In genomic region chr10:95755511-95756004, GRCh38 we compare ENCODE assay signal across 8 cellular contexts. TPM values are rescaled to one million over a fixed set of nuclear protein-coding genes. Genes with fewer than 3 reads are reported as not detected.
DNase-seq lines count a peak whose midpoint lies in the region; ATAC-seq and TF ChIP-seq lines count a peak whose summit lies in the region.

No MANE protein-coding gene starts in this region.

- peak overlapping the region; percentile 54; the same call in 1 of the 2 replicates for H3K27ac Mint-ChIP-seq in WTC11

- no peaks in the 10 kb centered on the region for H3K36me3 ChIP-seq in ES-I3 (ENCODE audit: insufficient read depth, low read length)
- H3K36me3 ChIP-seq in iPS-15b (ENCODE audit: control insufficient read depth, insufficient read depth, low read length) = no peaks in the 10 kb centered on the region

- CTCF ChIA-PET in WTC11 (lab: Charles Lee) = interaction anchor here (0.9 to 2.6 kb wide), 6 partner anchors 16 to 261 kb away, joined by 3 to 32 read pairs (median 4); partner anchors contain the start of gene TCTN3

- no peaks in the 10 kb centered on the region for H3K36me3 Mint-ChIP-seq in WTC11

- POLR2A ChIA-PET in WTC11 (lab: Charles Lee) = no interaction called here

- H3K27me3 Mint-ChIP-seq in WTC11 (ENCODE audit: low read depth) = peaks cover 19% of the 10 kb centered on the region

- peaks cover 21% of the 10 kb centered on the region for H3K4me1 Mint-ChIP-seq in WTC11

- H3K27me3 ChIP-seq in iPS-15b (ENCODE audit: control insufficient read depth, insufficient read depth, low read length) = no peaks in the 10 kb centered on the region

- peak overlapping the region; percentile 85 for H3K4me3 Mint-ChIP-seq in WTC11

- H3K27ac ChIP-seq in skin epidermis = peak overlapping the region; percentile 21 to 92 (median 76)

- ATAC-seq in HG02852 (IDR thresholded peaks at IDR 0.05; ENCODE audit: unreplicated experiment) (peak; percentile 52), WTC11 (peak; percentile 84)

- 0 out of 2 replicates have a peak, but pooled peaks cover 5% of the 10 kb centered on the region for H3K4me1 ChIP-seq in ES-I3 (ENCODE audit: insufficient read depth, low read length)
- peaks cover 4% of the 10 kb centered on the region for H3K4me1 ChIP-seq in iPS-15b (ENCODE audit: control insufficient read depth, insufficient read depth, low read length)

- no peak for TF ChIP-seq CTCF in WTC11 (IDR thresholded peaks at IDR 0.05)

- DNase-seq in WTC11 (ENCODE audit: low spot score) (peak; percentile 46), inferior parietal cortex (ENCODE audit: extremely low spot score) (no peak), RKO (ENCODE audit: low spot score) (no peak)
- no peak for DNase-seq in NK-92 treated with Interleukin-12 subunit alpha and Interleukin-12 subunit beta, amount 100 ng/mL, for 24 hours (lab: John Stamatoyannopoulos, UW)

- H3K9me3 Mint-ChIP-seq in WTC11 = no peaks in the 10 kb centered on the region; the same call in 1 of the 2 replicates

- peak overlapping the region; percentile 53 for H3K4me3 ChIP-seq in iPS-15b (ENCODE audit: low read depth, low read length)
- peak overlapping the region; percentile 21 to 38 (median 27) for H3K4me3 ChIP-seq in skin epidermis

- H3K9me3 ChIP-seq in ES-I3 (ENCODE audit: control insufficient read depth, insufficient read depth, low read length) (no peaks in the 10 kb centered on the region), iPS-15b (ENCODE audit: control insufficient read depth, insufficient read depth, low read length) (no peaks in the 10 kb centered on the region)

- H3K9ac ChIP-seq in ES-I3 (ENCODE audit: low read depth, low read length) (peak overlapping the region; percentile 58; the same call in 1 of the 2 replicates), iPS-15b (ENCODE audit: low read depth, low read length) (no peak overlapping the region)

TF ChIP-seq in WTC11, 78 proteins besides CTCF, POLR2A, EP300 and RAD21:
- TF ChIP-seq ERG (CRISPR knock-in tag; IDR thresholded peaks at IDR 0.05) (no peak), ZNF512 (CRISPR knock-in tag; IDR thresholded peaks at IDR 0.05; ENCODE audit: borderline replicate concordance) (no peak), USF2 (CRISPR knock-in tag; IDR thresholded peaks at IDR 0.05) (peak; percentile 74), USF1 (CRISPR knock-in tag; IDR thresholded peaks at IDR 0.05) (0 out of 2 replicates have a peak, but pooled peaks have one; percentile 12)

RNA-seq across cellular contexts. Expression of gene ENTPD1, which starts 0.4 kb away (rescaled TPM):
- 1.9 to 2.8 TPM (median 2.3 TPM) in 3 replicates for total RNA-seq in WTC11 (2021)
